Comparison of ENCODE assay signal across 22 cellular contexts in the genomic region with DNA sequence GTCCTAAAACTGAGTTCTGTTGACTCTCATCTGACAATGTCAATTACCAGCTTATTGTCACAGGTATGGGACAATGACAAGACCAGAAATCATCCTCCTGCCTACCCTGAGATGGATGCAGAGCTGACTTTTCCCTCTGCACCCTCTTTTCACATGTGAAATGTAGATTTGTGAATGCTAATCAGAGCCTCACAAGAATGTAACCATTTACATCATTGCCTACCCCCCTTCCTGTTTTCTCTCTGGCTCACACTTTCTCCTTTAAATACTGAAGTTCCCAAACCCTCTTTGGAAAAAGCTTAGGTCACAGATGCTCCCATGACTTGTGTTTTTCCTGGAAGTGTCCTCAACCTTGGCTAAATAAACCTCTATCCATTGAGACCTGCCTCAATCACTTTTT.
DNase-seq lines count a peak whose midpoint lies in the region; ATAC-seq, FAIRE-seq and TF ChIP-seq lines count a peak whose summit lies in the region.
"Had no signal": no experiment of that assay in that cellular context is flagged by ENCODE, and none has a peak within 500 bp of the region (broad histone marks: within the 10 kb centered on the region; RNA-seq: fewer than 3 reads in every experiment).

No MANE protein-coding gene starts in this region.

- POLR2A ChIA-PET in WTC11 (lab: Charles Lee), result no interaction called here

- DNase-seq in EH (ENCODE audit: low read depth), result peak; percentile 17
- DNase-seq in WTC11 (ENCODE audit: low spot score), result no peak
- peak; percentile 80 for DNase-seq in esophagus muscularis mucosa (ENCODE audit: extremely low spot score)
- DNase-seq in HTR-8/SVneo (ENCODE audit: insufficient read length, low spot score), result no peak
- DNase-seq in NCI-H2227 (lab: John Stamatoyannopoulos, UW; ENCODE audit: unreplicated experiment), result no peak
- no peak for DNase-seq in nucleus accumbens (lab: John Stamatoyannopoulos, UW)
- no peak for DNase-seq in DMS 273 treated with DMSO at 0.1 percent for 48 hours (lab: John Stamatoyannopoulos, UW)
- DNase-seq: CD4-positive, CD25-positive, alpha-beta regulatory T cell; CD8-positive, alpha-beta memory T cell; DMS53; DMS79 treated with DMSO at 0.1 percent for 48 hours; HFFc6 had no signal

- H3K27me3 ChIP-seq in HUES48 (ENCODE audit: control insufficient read depth, insufficient read depth, low read length), result no peaks in the 10 kb centered on the region
- no peaks in the 10 kb centered on the region for H3K27me3 ChIP-seq in esophagus muscularis mucosa
- H3K27me3 ChIP-seq: BLaER1 had no signal

- no peaks in the 10 kb centered on the region for H3K27me3 Mint-ChIP-seq in WTC11 (ENCODE audit: low read depth)
- H3K27me3 Mint-ChIP-seq: B cell; CD4-positive, CD25-positive, alpha-beta regulatory T cell; CD8-positive, alpha-beta memory T cell had no signal

- peak overlapping the region; percentile 68 for H3K27ac ChIP-seq in HUES48 (ENCODE audit: low read depth, low read length)
- no peak overlapping the region for H3K27ac ChIP-seq in esophagus muscularis mucosa (replicated peaks in 1 of 4)
- H3K27ac ChIP-seq: 22Rv1, BLaER1, C4-2B had no signal

- intact Hi-C loops in esophagus muscularis mucosa (cut with DNase I), result no loop called here

- no peak for FAIRE-seq in HTR-8/SVneo (lab: Jason Lieb, UNC)
- FAIRE-seq: A204.1, D721Med, G401.6, GM12892 had no signal

- H3K9me3 ChIP-seq in HUES48 (ENCODE audit: control insufficient read depth, insufficient read depth, low read length) (no peaks in the 10 kb centered on the region), esophagus muscularis mucosa (no peaks in the 10 kb centered on the region)
- H3K9me3 ChIP-seq: BLaER1, HAP-1 had no signal

- H3K4me3 ChIP-seq in HUES48 (ENCODE audit: low read depth, low read length), result no peak overlapping the region
- H3K4me3 ChIP-seq in esophagus muscularis mucosa, result no peak overlapping the region
- H3K4me3 ChIP-seq: BLaER1, HAP-1 had no signal

- H3K27ac Mint-ChIP-seq in WTC11, result peak overlapping the region; percentile 96
- H3K27ac Mint-ChIP-seq: B cell; CD4-positive, CD25-positive, alpha-beta regulatory T cell; HFFc6 had no signal

- CTCF ChIA-PET in WTC11 (lab: Charles Lee), result no interaction called here

- ATAC-seq in WTC11, result peak; percentile 69

- H3K4me1 Mint-ChIP-seq in WTC11, result peaks cover 29% of the 10 kb centered on the region
- H3K4me1 Mint-ChIP-seq: B cell; CD4-positive, CD25-positive, alpha-beta regulatory T cell; CD8-positive, alpha-beta memory T cell had no signal

- TF ChIP-seq EP300 in esophagus muscularis mucosa (IDR thresholded peaks at IDR 0.05), result no peak

- H3K9ac ChIP-seq in HUES48 (ENCODE audit: low read depth, low read length), result no peak overlapping the region
- H3K9ac ChIP-seq: BLaER1 had no signal

- H3K36me3 Mint-ChIP-seq in WTC11, result peaks cover 7% of the 10 kb centered on the region; the same call in 1 of the 2 replicates
- H3K36me3 Mint-ChIP-seq: CD4-positive, CD25-positive, alpha-beta regulatory T cell; CD8-positive, alpha-beta memory T cell had no signal

- H3K9me3 Mint-ChIP-seq in WTC11, result peaks cover 15% of the 10 kb centered on the region

- TF ChIP-seq CTCF in WTC11 (IDR thresholded peaks at IDR 0.05) (no peak), esophagus muscularis mucosa (IDR thresholded peaks at IDR 0.05) (no peak)

- H3K36me3 ChIP-seq in HUES48 (ENCODE audit: control insufficient read depth, insufficient read depth, low read length) (no peaks in the 10 kb centered on the region), esophagus muscularis mucosa (no peaks in the 10 kb centered on the region)
- H3K36me3 ChIP-seq: BLaER1, HAP-1 had no signal

- H3K4me3 Mint-ChIP-seq in WTC11, result no peak overlapping the region
- H3K4me3 Mint-ChIP-seq: B cell; CD4-positive, CD25-positive, alpha-beta regulatory T cell; CD8-positive, alpha-beta memory T cell; HFFc6 had no signal

- TF ChIP-seq POLR2A in esophagus muscularis mucosa (IDR thresholded peaks at IDR 0.05; ENCODE audit: low read depth), result no peak

- peaks cover 14% of the 10 kb centered on the region for H3K4me1 ChIP-seq in HUES48 (ENCODE audit: control insufficient read depth, insufficient read depth, low read length)
- no peaks in the 10 kb centered on the region for H3K4me1 ChIP-seq in esophagus muscularis mucosa
- H3K4me1 ChIP-seq: BLaER1, HAP-1 had no signal

TF ChIP-seq in WTC11, 78 proteins besides CTCF, POLR2A, EP300 and RAD21 (continues in another document):
- TF ChIP-seq, protein P1, sequence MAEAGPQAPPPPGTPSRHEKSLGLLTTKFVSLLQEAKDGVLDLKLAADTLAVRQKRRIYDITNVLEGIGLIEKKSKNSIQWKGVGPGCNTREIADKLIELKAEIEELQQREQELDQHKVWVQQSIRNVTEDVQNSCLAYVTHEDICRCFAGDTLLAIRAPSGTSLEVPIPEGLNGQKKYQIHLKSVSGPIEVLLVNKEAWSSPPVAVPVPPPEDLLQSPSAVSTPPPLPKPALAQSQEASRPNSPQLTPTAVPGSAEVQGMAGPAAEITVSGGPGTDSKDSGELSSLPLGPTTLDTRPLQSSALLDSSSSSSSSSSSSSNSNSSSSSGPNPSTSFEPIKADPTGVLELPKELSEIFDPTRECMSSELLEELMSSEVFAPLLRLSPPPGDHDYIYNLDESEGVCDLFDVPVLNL (CRISPR knock-in tag; IDR thresholded peaks at IDR 0.05; ENCODE audit: borderline replicate concordance, low read depth), result no peak
- TF ChIP-seq, protein P2, sequence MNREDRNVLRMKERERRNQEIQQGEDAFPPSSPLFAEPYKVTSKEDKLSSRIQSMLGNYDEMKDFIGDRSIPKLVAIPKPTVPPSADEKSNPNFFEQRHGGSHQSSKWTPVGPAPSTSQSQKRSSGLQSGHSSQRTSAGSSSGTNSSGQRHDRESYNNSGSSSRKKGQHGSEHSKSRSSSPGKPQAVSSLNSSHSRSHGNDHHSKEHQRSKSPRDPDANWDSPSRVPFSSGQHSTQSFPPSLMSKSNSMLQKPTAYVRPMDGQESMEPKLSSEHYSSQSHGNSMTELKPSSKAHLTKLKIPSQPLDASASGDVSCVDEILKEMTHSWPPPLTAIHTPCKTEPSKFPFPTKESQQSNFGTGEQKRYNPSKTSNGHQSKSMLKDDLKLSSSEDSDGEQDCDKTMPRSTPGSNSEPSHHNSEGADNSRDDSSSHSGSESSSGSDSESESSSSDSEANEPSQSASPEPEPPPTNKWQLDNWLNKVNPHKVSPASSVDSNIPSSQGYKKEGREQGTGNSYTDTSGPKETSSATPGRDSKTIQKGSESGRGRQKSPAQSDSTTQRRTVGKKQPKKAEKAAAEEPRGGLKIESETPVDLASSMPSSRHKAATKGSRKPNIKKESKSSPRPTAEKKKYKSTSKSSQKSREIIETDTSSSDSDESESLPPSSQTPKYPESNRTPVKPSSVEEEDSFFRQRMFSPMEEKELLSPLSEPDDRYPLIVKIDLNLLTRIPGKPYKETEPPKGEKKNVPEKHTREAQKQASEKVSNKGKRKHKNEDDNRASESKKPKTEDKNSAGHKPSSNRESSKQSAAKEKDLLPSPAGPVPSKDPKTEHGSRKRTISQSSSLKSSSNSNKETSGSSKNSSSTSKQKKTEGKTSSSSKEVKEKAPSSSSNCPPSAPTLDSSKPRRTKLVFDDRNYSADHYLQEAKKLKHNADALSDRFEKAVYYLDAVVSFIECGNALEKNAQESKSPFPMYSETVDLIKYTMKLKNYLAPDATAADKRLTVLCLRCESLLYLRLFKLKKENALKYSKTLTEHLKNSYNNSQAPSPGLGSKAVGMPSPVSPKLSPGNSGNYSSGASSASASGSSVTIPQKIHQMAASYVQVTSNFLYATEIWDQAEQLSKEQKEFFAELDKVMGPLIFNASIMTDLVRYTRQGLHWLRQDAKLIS (CRISPR knock-in tag; IDR thresholded peaks at IDR 0.05; ENCODE audit: borderline replicate concordance), result no peak
- TF ChIP-seq ZNF416 (CRISPR knock-in tag; IDR thresholded peaks at IDR 0.05) (no peak), FOXJ3 (CRISPR knock-in tag; IDR thresholded peaks at IDR 0.05; ENCODE audit: borderline replicate concordance) (no peak), ZNF138 (CRISPR knock-in tag; conservative IDR thresholded peaks at IDR 0.05) (no peak), JAZF1 (CRISPR knock-in tag; IDR thresholded peaks at IDR 0.05) (no peak), ZNF671 (CRISPR knock-in tag; IDR thresholded peaks at IDR 0.05) (no peak), RORB (CRISPR knock-in tag; IDR thresholded peaks at IDR 0.05) (no peak), ZNF423 (CRISPR knock-in tag; IDR thresholded peaks at IDR 0.05) (no peak), SMAD4 (CRISPR knock-in tag; IDR thresholded peaks at IDR 0.05) (no peak), NFYB (CRISPR knock-in tag; conservative IDR thresholded peaks at IDR 0.05; ENCODE audit: low read depth) (no peak), IRF1 (CRISPR knock-in tag; IDR thresholded peaks at IDR 0.05) (no peak)
- TF ChIP-seq, protein P3, sequence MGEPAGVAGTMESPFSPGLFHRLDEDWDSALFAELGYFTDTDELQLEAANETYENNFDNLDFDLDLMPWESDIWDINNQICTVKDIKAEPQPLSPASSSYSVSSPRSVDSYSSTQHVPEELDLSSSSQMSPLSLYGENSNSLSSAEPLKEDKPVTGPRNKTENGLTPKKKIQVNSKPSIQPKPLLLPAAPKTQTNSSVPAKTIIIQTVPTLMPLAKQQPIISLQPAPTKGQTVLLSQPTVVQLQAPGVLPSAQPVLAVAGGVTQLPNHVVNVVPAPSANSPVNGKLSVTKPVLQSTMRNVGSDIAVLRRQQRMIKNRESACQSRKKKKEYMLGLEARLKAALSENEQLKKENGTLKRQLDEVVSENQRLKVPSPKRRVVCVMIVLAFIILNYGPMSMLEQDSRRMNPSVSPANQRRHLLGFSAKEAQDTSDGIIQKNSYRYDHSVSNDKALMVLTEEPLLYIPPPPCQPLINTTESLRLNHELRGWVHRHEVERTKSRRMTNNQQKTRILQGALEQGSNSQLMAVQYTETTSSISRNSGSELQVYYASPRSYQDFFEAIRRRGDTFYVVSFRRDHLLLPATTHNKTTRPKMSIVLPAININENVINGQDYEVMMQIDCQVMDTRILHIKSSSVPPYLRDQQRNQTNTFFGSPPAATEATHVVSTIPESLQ (CRISPR knock-in tag; IDR thresholded peaks at IDR 0.05), result no peak
- TF ChIP-seq, protein P4, sequence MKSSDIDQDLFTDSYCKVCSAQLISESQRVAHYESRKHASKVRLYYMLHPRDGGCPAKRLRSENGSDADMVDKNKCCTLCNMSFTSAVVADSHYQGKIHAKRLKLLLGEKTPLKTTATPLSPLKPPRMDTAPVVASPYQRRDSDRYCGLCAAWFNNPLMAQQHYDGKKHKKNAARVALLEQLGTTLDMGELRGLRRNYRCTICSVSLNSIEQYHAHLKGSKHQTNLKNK (CRISPR knock-in tag; IDR thresholded peaks at IDR 0.05), result no peak

Comparison
In these comparisons a context has a peak if more than half of its experiments do, and no peak if none do; other contexts are left out.
1. DNase-seq: peak in EH (single experiment) and esophagus muscularis mucosa (single experiment); none in WTC11 (single experiment), HTR-8/SVneo (single experiment), NCI-H2227 (single experiment), nucleus accumbens (0 of 56) and DMS 273 treated with DMSO at 0.1 percent for 48 hours (single experiment).